Comparison of ENCODE assay signal across 1 cellular context in the genomic region with DNA sequence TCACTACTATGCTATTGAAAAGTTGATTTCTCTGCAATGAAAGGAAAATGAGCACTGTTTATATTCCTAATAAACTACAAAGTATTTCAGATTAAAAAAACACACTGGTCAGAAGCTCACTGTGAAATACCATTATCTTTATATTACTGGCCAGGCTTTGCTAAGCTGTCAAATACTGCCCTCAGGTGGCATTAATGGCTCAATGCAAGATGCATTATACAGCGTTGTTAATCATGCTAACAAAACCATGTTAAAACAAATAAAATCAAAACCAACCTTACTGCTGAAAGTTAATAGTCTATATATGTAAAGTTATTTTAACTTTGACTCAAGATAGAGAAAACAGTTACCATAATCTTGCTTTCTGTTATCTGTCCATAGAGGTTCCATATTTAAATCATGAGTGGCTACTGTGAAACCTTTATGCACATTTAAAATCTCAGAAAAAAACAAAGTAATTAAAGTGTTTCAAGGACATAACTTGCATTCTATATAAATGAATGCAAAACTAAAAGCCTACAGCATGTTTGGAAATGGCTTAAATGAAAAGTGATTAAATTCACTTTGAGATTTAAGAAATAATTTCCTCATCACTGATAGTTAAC.
TF ChIP-seq lines count a peak whose summit lies in the region.

No MANE protein-coding gene starts in this region.

TF ChIP-seq in GM23338, 12 proteins besides CTCF, POLR2A, EP300 and RAD21:
- TF ChIP-seq, protein P1, sequence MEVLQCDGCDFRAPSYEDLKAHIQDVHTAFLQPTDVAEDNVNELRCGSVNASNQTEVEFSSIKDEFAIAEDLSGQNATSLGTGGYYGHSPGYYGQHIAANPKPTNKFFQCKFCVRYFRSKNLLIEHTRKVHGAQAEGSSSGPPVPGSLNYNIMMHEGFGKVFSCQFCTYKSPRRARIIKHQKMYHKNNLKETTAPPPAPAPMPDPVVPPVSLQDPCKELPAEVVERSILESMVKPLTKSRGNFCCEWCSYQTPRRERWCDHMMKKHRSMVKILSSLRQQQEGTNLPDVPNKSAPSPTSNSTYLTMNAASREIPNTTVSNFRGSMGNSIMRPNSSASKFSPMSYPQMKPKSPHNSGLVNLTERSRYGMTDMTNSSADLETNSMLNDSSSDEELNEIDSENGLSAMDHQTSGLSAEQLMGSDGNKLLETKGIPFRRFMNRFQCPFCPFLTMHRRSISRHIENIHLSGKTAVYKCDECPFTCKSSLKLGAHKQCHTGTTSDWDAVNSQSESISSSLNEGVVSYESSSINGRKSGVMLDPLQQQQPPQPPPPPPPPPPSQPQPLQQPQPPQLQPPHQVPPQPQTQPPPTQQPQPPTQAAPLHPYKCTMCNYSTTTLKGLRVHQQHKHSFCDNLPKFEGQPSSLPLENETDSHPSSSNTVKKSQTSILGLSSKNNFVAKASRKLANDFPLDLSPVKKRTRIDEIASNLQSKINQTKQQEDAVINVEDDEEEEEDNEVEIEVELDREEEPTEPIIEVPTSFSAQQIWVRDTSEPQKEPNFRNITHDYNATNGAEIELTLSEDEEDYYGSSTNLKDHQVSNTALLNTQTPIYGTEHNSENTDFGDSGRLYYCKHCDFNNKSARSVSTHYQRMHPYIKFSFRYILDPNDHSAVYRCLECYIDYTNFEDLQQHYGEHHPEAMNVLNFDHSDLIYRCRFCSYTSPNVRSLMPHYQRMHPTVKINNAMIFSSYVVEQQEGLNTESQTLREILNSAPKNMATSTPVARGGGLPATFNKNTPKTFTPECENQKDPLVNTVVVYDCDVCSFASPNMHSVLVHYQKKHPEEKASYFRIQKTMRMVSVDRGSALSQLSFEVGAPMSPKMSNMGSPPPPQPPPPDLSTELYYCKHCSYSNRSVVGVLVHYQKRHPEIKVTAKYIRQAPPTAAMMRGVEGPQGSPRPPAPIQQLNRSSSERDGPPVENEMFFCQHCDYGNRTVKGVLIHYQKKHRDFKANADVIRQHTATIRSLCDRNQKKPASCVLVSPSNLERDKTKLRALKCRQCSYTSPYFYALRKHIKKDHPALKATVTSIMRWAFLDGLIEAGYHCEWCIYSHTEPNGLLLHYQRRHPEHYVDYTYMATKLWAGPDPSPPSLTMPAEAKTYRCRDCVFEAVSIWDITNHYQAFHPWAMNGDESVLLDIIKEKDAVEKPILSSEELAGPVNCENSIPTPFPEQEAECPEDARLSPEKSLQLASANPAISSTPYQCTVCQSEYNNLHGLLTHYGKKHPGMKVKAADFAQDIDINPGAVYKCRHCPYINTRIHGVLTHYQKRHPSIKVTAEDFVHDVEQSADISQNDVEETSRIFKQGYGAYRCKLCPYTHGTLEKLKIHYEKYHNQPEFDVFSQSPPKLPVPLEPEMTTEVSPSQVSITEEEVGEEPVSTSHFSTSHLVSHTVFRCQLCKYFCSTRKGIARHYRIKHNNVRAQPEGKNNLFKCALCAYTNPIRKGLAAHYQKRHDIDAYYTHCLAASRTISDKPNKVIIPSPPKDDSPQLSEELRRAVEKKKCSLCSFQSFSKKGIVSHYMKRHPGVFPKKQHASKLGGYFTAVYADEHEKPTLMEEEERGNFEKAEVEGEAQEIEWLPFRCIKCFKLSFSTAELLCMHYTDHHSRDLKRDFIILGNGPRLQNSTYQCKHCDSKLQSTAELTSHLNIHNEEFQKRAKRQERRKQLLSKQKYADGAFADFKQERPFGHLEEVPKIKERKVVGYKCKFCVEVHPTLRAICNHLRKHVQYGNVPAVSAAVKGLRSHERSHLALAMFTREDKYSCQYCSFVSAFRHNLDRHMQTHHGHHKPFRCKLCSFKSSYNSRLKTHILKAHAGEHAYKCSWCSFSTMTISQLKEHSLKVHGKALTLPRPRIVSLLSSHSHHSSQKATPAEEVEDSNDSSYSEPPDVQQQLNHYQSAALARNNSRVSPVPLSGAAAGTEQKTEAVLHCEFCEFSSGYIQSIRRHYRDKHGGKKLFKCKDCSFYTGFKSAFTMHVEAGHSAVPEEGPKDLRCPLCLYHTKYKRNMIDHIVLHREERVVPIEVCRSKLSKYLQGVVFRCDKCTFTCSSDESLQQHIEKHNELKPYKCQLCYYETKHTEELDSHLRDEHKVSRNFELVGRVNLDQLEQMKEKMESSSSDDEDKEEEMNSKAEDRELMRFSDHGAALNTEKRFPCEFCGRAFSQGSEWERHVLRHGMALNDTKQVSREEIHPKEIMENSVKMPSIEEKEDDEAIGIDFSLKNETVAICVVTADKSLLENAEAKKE (CRISPR knock-in tag; IDR thresholded peaks at IDR 0.05): no peak
- TF ChIP-seq ETS1 (IDR thresholded peaks at IDR 0.05) (no peak), CREB1 (CRISPR knock-in tag; IDR thresholded peaks at IDR 0.05; ENCODE audit: low read depth) (no peak), NANOG (IDR thresholded peaks at IDR 0.05; ENCODE audit: borderline replicate concordance) (no peak), ZNF114 (CRISPR knock-in tag; IDR thresholded peaks at IDR 0.05) (no peak)
